10 cellular contexts compared by ENCODE assay signal in genomic region chr2:43345391-43345813, GRCh38.
DNase-seq lines count a peak whose midpoint lies in the region; ATAC-seq and TF ChIP-seq lines count a peak whose summit lies in the region.
"Had no signal": no experiment of that assay in that cellular context is flagged by ENCODE, and none has a peak within 500 bp of the region (broad histone marks: within the 10 kb centered on the region; RNA-seq: fewer than 3 reads in every experiment).

No MANE protein-coding gene starts in this region.

- H3K4me1 ChIP-seq in adrenal gland (replicated peaks in 1 of 2) (peaks cover 43 to 73% of the 10 kb centered on the region in 2 donors), right cardiac atrium (ENCODE audit: control insufficient read depth, insufficient read depth, low read length) (peaks cover 18% of the 10 kb centered on the region), rectal smooth muscle tissue (ENCODE audit: control insufficient read depth, insufficient read depth, low read length) (peaks cover 83% of the 10 kb centered on the region)

- H3K36me3 ChIP-seq in adrenal gland (replicated peaks in 1 of 2) (no peaks in the 10 kb centered on the region), rectal smooth muscle tissue (ENCODE audit: control insufficient read depth, insufficient read depth, low read length) (no peaks in the 10 kb centered on the region)

- H3K4me3 ChIP-seq in adrenal gland (no peak overlapping the region), right cardiac atrium (ENCODE audit: low read length) (no peak overlapping the region), rectal smooth muscle tissue (ENCODE audit: low read length) (no peak overlapping the region)

- peak in 3 of 6 experiments; percentile 14 to 38 (median 23) for TF ChIP-seq CTCF in adrenal gland (IDR thresholded peaks at IDR 0.05)

- no peak overlapping the region for H3K9ac ChIP-seq in rectal smooth muscle tissue (ENCODE audit: low read length)

- 37 to 60% (median 45%) methylated on average over 5 of the region's 5 CpGs for WGBS in adrenal gland, 4 donors
- WGBS in right cardiac atrium = 29% methylated on average over 5 of the region's 5 CpGs

- H3K27ac ChIP-seq in adrenal gland = peak overlapping the region in 4 of 5 donors; percentile 60 to 84 (median 72)
- peak overlapping the region; percentile 63 for H3K27ac ChIP-seq in right cardiac atrium (ENCODE audit: low read length)
- H3K27ac ChIP-seq in rectal smooth muscle tissue (ENCODE audit: low read depth, low read length) = peak overlapping the region; percentile 89

- TF ChIP-seq POLR2A in adrenal gland (IDR thresholded peaks at IDR 0.05) = no peak

- no peaks in the 10 kb centered on the region for H3K9me3 ChIP-seq in adrenal gland (replicated peaks in 1 of 3)
- H3K9me3 ChIP-seq in right cardiac atrium (ENCODE audit: control insufficient read depth, low read length) = no peaks in the 10 kb centered on the region

- ATAC-seq in right cardiac atrium = peak; percentile 18 to 52
- ATAC-seq in GM18519 (IDR thresholded peaks at IDR 0.05; ENCODE audit: low FRiP score, unreplicated experiment) = no peak

- H3K27me3 ChIP-seq in adrenal gland (no peaks in the 10 kb centered on the region), right cardiac atrium (ENCODE audit: control insufficient read depth, insufficient read depth) (no peaks in the 10 kb centered on the region), rectal smooth muscle tissue (ENCODE audit: control insufficient read depth, insufficient read depth, low read length) (no peaks in the 10 kb centered on the region)

- intact Hi-C loops in adrenal gland (cut with DNase I) = no loop called here
- intact Hi-C loops in right cardiac atrium (cut with DNase I) = no loop called here

- DNase-seq in ELF-1 (ENCODE audit: low read depth, low spot score) = peak; percentile 84
- DNase-seq in adrenal gland = peak in 1 of 7 donors; percentile 35
- peak; percentile 53 to 71 (median 66) for DNase-seq in right cardiac atrium
- DNase-seq in NCI-H2081 treated with DMSO at 0.1 percent for 48 hours (lab: John Stamatoyannopoulos, UW) = no peak
- DNase-seq in HT-29 (ENCODE audit: low spot score) = no peak
- no peak for DNase-seq in GM19238 (ENCODE audit: insufficient read length, low spot score)
- DNase-seq: activated T-cell treated with anti-CD3 and anti-CD28 coated beads, Interleukin-2, amount 50 U/mL, for 24 hours; COR-L47 had no signal

Comparison
In these comparisons a context has a peak if more than half of its experiments do, and no peak if none do; other contexts are left out.
1. DNase-seq: peak in ELF-1 (single experiment) and right cardiac atrium (3 of 3); none in NCI-H2081 treated with DMSO at 0.1 percent for 48 hours (single experiment), HT-29 (single experiment) and GM19238 (single experiment).
2. Peak in every context shown above with its lines, with median percentiles within 50 percentile points of each other: H3K27ac ChIP-seq.